In the genomic region with DNA sequence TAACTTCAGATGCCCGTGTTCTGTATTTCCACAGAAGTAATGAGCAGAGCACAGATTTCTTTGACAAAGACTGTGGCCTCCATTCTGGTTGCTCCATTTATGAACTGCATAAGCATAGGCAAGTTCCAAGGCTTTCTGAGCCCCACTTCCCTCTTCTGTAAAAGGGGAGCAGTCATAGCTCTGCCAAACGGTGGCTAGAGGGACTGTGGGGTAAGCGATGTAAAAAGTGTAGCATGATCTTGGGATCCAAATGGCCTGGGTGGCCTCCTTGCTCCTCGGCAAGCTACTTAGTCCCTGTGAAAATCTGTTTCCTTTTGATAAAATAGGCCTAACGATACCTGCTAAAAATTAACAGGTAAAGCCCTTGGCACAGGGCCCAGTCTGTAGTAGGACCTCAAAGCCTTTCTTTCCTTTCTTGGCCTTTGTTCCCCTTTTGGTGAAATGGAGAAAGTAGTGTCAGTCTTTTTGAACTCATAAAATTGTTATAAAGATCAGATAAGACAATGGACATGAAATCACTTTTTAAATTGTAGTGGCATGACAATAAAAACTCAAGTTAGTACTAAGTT, we compare ENCODE assay signal across 21 cellular contexts.
DNase-seq lines count a peak whose midpoint lies in the region; FAIRE-seq and TF ChIP-seq lines count a peak whose summit lies in the region.
"Had no signal": no experiment of that assay in that cellular context is flagged by ENCODE, and none has a peak within 500 bp of the region (broad histone marks: within the 10 kb centered on the region; RNA-seq: fewer than 3 reads in every experiment).

No MANE protein-coding gene starts in this region.

- CTCF ChIA-PET in Calu3 (lab: Charles Lee) = no interaction called here

- H3K36me3 Mint-ChIP-seq in Calu3 (ENCODE audit: insufficient read depth, unreplicated experiment) = no peaks in the 10 kb centered on the region
- H3K36me3 Mint-ChIP-seq: CD4-positive, CD25-positive, alpha-beta regulatory T cell had no signal

- BruUV-seq in Calu3 (replicated peaks; lab: Mats Ljungman, UMichigan) = no TSS peak

- no peak for FAIRE-seq in RCC 7860 (lab: Jason Lieb, UNC)
- FAIRE-seq: A204.1, GM12878, GM19239, K562 had no signal

- no peak overlapping the region for H3K27ac Mint-ChIP-seq in Calu3 (ENCODE audit: unreplicated experiment)
- H3K27ac Mint-ChIP-seq: CD4-positive, CD25-positive, alpha-beta regulatory T cell had no signal

- no peaks in the 10 kb centered on the region for H3K27me3 Mint-ChIP-seq in Calu3 (ENCODE audit: unreplicated experiment)
- H3K27me3 Mint-ChIP-seq: CD4-positive, CD25-positive, alpha-beta regulatory T cell had no signal

- TF ChIP-seq CTCF in Calu3 (IDR thresholded peaks at IDR 0.05; ENCODE audit: unreplicated experiment) = no peak

- no peak overlapping the region for H3K4me3 Mint-ChIP-seq in Calu3 (ENCODE audit: low read depth, unreplicated experiment)
- H3K4me3 Mint-ChIP-seq: CD4-positive, CD25-positive, alpha-beta regulatory T cell had no signal

- DNase-seq in Calu3 (peak; percentile 34), NCI-H69 (lab: John Stamatoyannopoulos, UW) (peak; percentile 19), kidney tubule cell (ENCODE audit: low spot score) (peak; percentile 31), renal cortical epithelial cell (ENCODE audit: low read depth) (peak; percentile 31), RCC 7860 (ENCODE audit: low spot score) (no peak), globus pallidus (ENCODE audit: low spot score) (no peak), DMS79 treated with DMSO at 0.1 percent for 48 hours (lab: John Stamatoyannopoulos, UW) (no peak)
- DNase-seq: BE2C; CD4-positive, CD25-positive, alpha-beta regulatory T cell; COR-L47; EL; GOT3; NCI-H1417; NCI-H187; NCI-H2171; NCI-H446 treated with DMSO at 0.1 percent for 48 hours; SHP77 had no signal

- no peaks in the 10 kb centered on the region for H3K4me1 Mint-ChIP-seq in Calu3 (ENCODE audit: low read depth, unreplicated experiment)
- H3K4me1 Mint-ChIP-seq: CD4-positive, CD25-positive, alpha-beta regulatory T cell had no signal

- H3K9me3 Mint-ChIP-seq in Calu3 (ENCODE audit: low read depth, unreplicated experiment) = no peaks in the 10 kb centered on the region

- intact Hi-C loops in Calu3 (cut with micrococcal nuclease; ENCODE audit: unreplicated experiment) = no loop called here

Comparison
In these comparisons a context has a peak if more than half of its experiments do, and no peak if none do; other contexts are left out.
1. DNase-seq: peak in Calu3 (single experiment), NCI-H69 (single experiment), kidney tubule cell (single experiment) and renal cortical epithelial cell (single experiment); none in RCC 7860 (single experiment), globus pallidus (single experiment) and DMS79 treated with DMSO at 0.1 percent for 48 hours (single experiment).